Comparison of ENCODE assay signal across 1 cellular context in the genomic region with DNA sequence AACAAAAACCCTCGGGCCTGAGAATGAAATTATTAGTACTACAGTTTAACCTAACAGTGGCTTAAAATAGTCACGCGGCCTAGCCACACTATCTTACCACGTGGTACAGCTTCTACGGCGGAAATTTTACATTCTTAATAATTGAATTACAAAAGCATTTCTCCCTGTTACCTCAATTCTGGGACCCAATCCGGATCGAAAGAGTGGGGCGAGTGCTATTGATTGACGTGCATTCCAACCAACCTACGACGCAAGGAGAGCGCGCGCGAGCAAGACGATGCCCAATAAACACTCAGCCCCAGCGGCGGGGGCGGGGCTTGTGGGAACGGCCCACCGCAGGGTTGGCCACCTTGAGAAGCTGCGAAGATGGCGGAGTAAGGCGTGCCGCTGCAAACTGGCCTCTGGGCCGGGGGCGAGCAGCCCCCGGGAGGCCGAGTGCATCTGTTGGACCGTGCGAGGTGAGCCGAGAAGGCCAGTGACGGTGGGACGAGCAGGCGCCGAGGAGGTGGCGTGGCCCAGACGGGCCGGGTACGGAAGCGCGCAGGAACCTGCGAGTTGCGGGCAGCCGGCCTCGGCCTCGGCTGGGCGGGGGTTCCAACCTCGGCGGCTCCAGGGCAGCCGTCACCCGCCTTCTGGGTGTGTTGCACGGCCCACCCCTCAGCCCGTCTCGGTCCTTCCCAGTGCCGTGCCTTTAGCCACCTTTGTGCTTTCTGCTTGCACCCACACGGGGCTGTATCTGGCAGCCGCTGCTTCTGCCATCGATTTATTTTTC.
TF ChIP-seq lines count a peak whose summit lies in the region.

No MANE protein-coding gene starts in this region.

TF ChIP-seq in K562, 482 proteins besides CTCF, POLR2A, EP300 and RAD21 (continued from another document and continues in another):
- TF ChIP-seq, protein P1, sequence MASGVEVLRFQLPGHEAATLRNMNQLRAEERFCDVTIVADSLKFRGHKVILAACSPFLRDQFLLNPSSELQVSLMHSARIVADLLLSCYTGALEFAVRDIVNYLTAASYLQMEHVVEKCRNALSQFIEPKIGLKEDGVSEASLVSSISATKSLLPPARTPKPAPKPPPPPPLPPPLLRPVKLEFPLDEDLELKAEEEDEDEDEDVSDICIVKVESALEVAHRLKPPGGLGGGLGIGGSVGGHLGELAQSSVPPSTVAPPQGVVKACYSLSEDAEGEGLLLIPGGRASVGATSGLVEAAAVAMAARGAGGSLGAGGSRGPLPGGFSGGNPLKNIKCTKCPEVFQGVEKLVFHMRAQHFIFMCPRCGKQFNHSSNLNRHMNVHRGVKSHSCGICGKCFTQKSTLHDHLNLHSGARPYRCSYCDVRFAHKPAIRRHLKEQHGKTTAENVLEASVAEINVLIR (CRISPR knock-in tag; IDR thresholded peaks at IDR 0.05), result peak; percentile 76
- TF ChIP-seq ZNF830 (CRISPR knock-in tag; IDR thresholded peaks at IDR 0.05) (0 out of 2 replicates have a peak, but pooled peaks have one; percentile 65), PCBP1 (IDR thresholded peaks at IDR 0.05; ENCODE audit: low read depth, low read length, poor library complexity, severe bottlenecking) (peak; percentile 67), KDM5B (IDR thresholded peaks at IDR 0.05; ENCODE audit: insufficient replicate concordance, low read depth, low read length) (peak; percentile 68), PYGO2 (tag; IDR thresholded peaks at IDR 0.05) (no peak), SAFB (IDR thresholded peaks at IDR 0.05; ENCODE audit: borderline replicate concordance, low read depth, low read length) (no peak), CREBBP (IDR thresholded peaks at IDR 0.05; ENCODE audit: low read depth, low read length) (no peak), ZNF282 (CRISPR knock-in tag; IDR thresholded peaks at IDR 0.05) (no peak), KLF1 (tag; IDR thresholded peaks at IDR 0.05) (no peak), SNRNP70 (optimal IDR thresholded peaks at IDR 0.05; ENCODE audit: low read depth, low read length) (no peak), BRD4 (IDR thresholded peaks at IDR 0.05) (peak; percentile 67; the same call in 1 of the 2 replicates), GABPA (tag; conservative IDR thresholded peaks at IDR 0.05; ENCODE audit: low read depth) (peak; percentile 44; the same call in 1 of the 2 replicates), JUNB (CRISPR knock-in tag; conservative IDR thresholded peaks at IDR 0.05) (no peak), STAT5A (IDR thresholded peaks at IDR 0.05; ENCODE audit: borderline replicate concordance, low read length) (no peak), MIER1 (IDR thresholded peaks at IDR 0.05; ENCODE audit: low read depth) (no peak), TRIM24 (IDR thresholded peaks at IDR 0.05) (no peak), CEBPG (CRISPR knock-in tag; IDR thresholded peaks at IDR 0.05) (peak; percentile 81), CEBPG (tag; conservative IDR thresholded peaks at IDR 0.05 in 1 of 2, IDR thresholded peaks at IDR 0.05 in 1 of 2) (peak in 1 of 2 experiments; percentile 39; a peak in 1 of 4 replicates), TEAD4 (IDR thresholded peaks at IDR 0.05; ENCODE audit: low read length) (no peak), TEAD4 (CRISPR knock-in tag; IDR thresholded peaks at IDR 0.05; ENCODE audit: borderline replicate concordance) (0 out of 2 replicates have a peak, but pooled peaks have one; percentile 35), RBM15 (IDR thresholded peaks at IDR 0.05; ENCODE audit: insufficient read depth, low read length) (no peak), POLR2G (IDR thresholded peaks at IDR 0.05; ENCODE audit: low read depth, low read length) (peak; percentile 99)
- TF ChIP-seq, protein P2, sequence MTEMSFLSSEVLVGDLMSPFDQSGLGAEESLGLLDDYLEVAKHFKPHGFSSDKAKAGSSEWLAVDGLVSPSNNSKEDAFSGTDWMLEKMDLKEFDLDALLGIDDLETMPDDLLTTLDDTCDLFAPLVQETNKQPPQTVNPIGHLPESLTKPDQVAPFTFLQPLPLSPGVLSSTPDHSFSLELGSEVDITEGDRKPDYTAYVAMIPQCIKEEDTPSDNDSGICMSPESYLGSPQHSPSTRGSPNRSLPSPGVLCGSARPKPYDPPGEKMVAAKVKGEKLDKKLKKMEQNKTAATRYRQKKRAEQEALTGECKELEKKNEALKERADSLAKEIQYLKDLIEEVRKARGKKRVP (CRISPR knock-in tag; IDR thresholded peaks at IDR 0.05), result 0 out of 2 replicates have a peak, but pooled peaks have one; percentile 21
- TF ChIP-seq, protein P3, sequence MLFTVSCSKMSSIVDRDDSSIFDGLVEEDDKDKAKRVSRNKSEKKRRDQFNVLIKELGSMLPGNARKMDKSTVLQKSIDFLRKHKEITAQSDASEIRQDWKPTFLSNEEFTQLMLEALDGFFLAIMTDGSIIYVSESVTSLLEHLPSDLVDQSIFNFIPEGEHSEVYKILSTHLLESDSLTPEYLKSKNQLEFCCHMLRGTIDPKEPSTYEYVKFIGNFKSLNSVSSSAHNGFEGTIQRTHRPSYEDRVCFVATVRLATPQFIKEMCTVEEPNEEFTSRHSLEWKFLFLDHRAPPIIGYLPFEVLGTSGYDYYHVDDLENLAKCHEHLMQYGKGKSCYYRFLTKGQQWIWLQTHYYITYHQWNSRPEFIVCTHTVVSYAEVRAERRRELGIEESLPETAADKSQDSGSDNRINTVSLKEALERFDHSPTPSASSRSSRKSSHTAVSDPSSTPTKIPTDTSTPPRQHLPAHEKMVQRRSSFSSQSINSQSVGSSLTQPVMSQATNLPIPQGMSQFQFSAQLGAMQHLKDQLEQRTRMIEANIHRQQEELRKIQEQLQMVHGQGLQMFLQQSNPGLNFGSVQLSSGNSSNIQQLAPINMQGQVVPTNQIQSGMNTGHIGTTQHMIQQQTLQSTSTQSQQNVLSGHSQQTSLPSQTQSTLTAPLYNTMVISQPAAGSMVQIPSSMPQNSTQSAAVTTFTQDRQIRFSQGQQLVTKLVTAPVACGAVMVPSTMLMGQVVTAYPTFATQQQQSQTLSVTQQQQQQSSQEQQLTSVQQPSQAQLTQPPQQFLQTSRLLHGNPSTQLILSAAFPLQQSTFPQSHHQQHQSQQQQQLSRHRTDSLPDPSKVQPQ (CRISPR knock-in tag; IDR thresholded peaks at IDR 0.05; ENCODE audit: borderline replicate concordance), result no peak
- TF ChIP-seq, protein P4, sequence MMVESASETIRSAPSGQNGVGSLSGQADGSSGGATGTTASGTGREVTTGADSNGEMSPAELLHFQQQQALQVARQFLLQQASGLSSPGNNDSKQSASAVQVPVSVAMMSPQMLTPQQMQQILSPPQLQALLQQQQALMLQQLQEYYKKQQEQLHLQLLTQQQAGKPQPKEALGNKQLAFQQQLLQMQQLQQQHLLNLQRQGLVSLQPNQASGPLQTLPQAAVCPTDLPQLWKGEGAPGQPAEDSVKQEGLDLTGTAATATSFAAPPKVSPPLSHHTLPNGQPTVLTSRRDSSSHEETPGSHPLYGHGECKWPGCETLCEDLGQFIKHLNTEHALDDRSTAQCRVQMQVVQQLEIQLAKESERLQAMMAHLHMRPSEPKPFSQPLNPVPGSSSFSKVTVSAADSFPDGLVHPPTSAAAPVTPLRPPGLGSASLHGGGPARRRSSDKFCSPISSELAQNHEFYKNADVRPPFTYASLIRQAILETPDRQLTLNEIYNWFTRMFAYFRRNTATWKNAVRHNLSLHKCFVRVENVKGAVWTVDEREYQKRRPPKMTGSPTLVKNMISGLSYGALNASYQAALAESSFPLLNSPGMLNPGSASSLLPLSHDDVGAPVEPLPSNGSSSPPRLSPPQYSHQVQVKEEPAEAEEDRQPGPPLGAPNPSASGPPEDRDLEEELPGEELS (CRISPR knock-in tag; IDR thresholded peaks at IDR 0.05; ENCODE audit: borderline replicate concordance), result peak; percentile 82; the same call in 1 of the 2 replicates
- TF ChIP-seq, protein P5, sequence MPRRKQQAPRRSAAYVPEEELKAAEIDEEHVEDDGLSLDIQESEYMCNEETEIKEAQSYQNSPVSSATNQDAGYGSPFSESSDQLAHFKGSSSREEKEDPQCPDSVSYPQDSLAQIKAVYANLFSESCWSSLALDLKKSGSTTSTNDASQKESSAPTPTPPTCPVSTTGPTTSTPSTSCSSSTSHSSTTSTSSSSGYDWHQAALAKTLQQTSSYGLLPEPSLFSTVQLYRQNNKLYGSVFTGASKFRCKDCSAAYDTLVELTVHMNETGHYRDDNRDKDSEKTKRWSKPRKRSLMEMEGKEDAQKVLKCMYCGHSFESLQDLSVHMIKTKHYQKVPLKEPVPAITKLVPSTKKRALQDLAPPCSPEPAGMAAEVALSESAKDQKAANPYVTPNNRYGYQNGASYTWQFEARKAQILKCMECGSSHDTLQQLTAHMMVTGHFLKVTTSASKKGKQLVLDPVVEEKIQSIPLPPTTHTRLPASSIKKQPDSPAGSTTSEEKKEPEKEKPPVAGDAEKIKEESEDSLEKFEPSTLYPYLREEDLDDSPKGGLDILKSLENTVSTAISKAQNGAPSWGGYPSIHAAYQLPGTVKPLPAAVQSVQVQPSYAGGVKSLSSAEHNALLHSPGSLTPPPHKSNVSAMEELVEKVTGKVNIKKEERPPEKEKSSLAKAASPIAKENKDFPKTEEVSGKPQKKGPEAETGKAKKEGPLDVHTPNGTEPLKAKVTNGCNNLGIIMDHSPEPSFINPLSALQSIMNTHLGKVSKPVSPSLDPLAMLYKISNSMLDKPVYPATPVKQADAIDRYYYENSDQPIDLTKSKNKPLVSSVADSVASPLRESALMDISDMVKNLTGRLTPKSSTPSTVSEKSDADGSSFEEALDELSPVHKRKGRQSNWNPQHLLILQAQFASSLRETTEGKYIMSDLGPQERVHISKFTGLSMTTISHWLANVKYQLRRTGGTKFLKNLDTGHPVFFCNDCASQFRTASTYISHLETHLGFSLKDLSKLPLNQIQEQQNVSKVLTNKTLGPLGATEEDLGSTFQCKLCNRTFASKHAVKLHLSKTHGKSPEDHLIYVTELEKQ (CRISPR knock-in tag; IDR thresholded peaks at IDR 0.05), result no peak
- TF ChIP-seq, protein P6, sequence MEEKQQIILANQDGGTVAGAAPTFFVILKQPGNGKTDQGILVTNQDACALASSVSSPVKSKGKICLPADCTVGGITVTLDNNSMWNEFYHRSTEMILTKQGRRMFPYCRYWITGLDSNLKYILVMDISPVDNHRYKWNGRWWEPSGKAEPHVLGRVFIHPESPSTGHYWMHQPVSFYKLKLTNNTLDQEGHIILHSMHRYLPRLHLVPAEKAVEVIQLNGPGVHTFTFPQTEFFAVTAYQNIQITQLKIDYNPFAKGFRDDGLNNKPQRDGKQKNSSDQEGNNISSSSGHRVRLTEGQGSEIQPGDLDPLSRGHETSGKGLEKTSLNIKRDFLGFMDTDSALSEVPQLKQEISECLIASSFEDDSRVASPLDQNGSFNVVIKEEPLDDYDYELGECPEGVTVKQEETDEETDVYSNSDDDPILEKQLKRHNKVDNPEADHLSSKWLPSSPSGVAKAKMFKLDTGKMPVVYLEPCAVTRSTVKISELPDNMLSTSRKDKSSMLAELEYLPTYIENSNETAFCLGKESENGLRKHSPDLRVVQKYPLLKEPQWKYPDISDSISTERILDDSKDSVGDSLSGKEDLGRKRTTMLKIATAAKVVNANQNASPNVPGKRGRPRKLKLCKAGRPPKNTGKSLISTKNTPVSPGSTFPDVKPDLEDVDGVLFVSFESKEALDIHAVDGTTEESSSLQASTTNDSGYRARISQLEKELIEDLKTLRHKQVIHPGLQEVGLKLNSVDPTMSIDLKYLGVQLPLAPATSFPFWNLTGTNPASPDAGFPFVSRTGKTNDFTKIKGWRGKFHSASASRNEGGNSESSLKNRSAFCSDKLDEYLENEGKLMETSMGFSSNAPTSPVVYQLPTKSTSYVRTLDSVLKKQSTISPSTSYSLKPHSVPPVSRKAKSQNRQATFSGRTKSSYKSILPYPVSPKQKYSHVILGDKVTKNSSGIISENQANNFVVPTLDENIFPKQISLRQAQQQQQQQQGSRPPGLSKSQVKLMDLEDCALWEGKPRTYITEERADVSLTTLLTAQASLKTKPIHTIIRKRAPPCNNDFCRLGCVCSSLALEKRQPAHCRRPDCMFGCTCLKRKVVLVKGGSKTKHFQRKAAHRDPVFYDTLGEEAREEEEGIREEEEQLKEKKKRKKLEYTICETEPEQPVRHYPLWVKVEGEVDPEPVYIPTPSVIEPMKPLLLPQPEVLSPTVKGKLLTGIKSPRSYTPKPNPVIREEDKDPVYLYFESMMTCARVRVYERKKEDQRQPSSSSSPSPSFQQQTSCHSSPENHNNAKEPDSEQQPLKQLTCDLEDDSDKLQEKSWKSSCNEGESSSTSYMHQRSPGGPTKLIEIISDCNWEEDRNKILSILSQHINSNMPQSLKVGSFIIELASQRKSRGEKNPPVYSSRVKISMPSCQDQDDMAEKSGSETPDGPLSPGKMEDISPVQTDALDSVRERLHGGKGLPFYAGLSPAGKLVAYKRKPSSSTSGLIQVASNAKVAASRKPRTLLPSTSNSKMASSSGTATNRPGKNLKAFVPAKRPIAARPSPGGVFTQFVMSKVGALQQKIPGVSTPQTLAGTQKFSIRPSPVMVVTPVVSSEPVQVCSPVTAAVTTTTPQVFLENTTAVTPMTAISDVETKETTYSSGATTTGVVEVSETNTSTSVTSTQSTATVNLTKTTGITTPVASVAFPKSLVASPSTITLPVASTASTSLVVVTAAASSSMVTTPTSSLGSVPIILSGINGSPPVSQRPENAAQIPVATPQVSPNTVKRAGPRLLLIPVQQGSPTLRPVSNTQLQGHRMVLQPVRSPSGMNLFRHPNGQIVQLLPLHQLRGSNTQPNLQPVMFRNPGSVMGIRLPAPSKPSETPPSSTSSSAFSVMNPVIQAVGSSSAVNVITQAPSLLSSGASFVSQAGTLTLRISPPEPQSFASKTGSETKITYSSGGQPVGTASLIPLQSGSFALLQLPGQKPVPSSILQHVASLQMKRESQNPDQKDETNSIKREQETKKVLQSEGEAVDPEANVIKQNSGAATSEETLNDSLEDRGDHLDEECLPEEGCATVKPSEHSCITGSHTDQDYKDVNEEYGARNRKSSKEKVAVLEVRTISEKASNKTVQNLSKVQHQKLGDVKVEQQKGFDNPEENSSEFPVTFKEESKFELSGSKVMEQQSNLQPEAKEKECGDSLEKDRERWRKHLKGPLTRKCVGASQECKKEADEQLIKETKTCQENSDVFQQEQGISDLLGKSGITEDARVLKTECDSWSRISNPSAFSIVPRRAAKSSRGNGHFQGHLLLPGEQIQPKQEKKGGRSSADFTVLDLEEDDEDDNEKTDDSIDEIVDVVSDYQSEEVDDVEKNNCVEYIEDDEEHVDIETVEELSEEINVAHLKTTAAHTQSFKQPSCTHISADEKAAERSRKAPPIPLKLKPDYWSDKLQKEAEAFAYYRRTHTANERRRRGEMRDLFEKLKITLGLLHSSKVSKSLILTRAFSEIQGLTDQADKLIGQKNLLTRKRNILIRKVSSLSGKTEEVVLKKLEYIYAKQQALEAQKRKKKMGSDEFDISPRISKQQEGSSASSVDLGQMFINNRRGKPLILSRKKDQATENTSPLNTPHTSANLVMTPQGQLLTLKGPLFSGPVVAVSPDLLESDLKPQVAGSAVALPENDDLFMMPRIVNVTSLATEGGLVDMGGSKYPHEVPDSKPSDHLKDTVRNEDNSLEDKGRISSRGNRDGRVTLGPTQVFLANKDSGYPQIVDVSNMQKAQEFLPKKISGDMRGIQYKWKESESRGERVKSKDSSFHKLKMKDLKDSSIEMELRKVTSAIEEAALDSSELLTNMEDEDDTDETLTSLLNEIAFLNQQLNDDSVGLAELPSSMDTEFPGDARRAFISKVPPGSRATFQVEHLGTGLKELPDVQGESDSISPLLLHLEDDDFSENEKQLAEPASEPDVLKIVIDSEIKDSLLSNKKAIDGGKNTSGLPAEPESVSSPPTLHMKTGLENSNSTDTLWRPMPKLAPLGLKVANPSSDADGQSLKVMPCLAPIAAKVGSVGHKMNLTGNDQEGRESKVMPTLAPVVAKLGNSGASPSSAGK (IDR thresholded peaks at IDR 0.05), result peak; percentile 96
- TF ChIP-seq, protein P7, sequence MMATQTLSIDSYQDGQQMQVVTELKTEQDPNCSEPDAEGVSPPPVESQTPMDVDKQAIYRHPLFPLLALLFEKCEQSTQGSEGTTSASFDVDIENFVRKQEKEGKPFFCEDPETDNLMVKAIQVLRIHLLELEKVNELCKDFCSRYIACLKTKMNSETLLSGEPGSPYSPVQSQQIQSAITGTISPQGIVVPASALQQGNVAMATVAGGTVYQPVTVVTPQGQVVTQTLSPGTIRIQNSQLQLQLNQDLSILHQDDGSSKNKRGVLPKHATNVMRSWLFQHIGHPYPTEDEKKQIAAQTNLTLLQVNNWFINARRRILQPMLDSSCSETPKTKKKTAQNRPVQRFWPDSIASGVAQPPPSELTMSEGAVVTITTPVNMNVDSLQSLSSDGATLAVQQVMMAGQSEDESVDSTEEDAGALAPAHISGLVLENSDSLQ (IDR thresholded peaks at IDR 0.05), result peak; percentile 100
